In genomic region chr20:53869466-53870258, GRCh38 we compare ENCODE assay signal across 8 cellular contexts.
DNase-seq lines count a peak whose midpoint lies in the region; ATAC-seq and TF ChIP-seq lines count a peak whose summit lies in the region.

No MANE protein-coding gene starts in this region.

- H4K20me1 ChIP-seq in Karpas-422 (ENCODE audit: insufficient read depth, low read depth, low read length): no peaks in the 10 kb centered on the region

- H3K79me2 ChIP-seq in Karpas-422 (ENCODE audit: low read length): no peaks in the 10 kb centered on the region

- no peaks in the 10 kb centered on the region for H3K9me2 ChIP-seq in Karpas-422 (replicated peaks; ENCODE audit: insufficient read depth, low read length)

- H3K27ac ChIP-seq in Karpas-422 (ENCODE audit: low read length): no peak overlapping the region
- H3K27ac ChIP-seq in SJSA1: no peak overlapping the region; the same call in 1 of the 2 replicates

- H3K4me3 ChIP-seq in Karpas-422 (ENCODE audit: low read length) (no peak overlapping the region), SJSA1 (no peak overlapping the region), retinal pigment epithelial cell (ENCODE audit: low read length) (no peak overlapping the region)

- H3K36me3 ChIP-seq in Karpas-422 (ENCODE audit: insufficient read depth, low read length) (no peaks in the 10 kb centered on the region), SJSA1 (no peaks in the 10 kb centered on the region)

- intact Hi-C loops in Right ventricle myocardium superior (cut with DNase I): loop anchor here (5.0 kb wide), 1 partner anchor 292 kb away; no protein-coding TSS in a partner anchor

- H3K4me1 ChIP-seq in Karpas-422 (ENCODE audit: low read length): peaks cover 25% of the 10 kb centered on the region
- peaks cover 62% of the 10 kb centered on the region for H3K4me1 ChIP-seq in SJSA1 (replicated peaks)

- H3K27me3 ChIP-seq in Karpas-422 (ENCODE audit: low read length) (no peaks in the 10 kb centered on the region), SJSA1 (replicated peaks) (no peaks in the 10 kb centered on the region)

- no peak overlapping the region for H3K4me2 ChIP-seq in Karpas-422 (ENCODE audit: low read depth, low read length, poor library complexity, severe bottlenecking)

- DNase-seq in Daoy (ENCODE audit: low read depth) (peak; percentile 82), Karpas-422 (peak; percentile 70), SJSA1 (ENCODE audit: low read depth in 1 of 2, low spot score in 2 of 2) (peak; percentile 64 to 66), Right ventricle myocardium superior (no peak), retinal pigment epithelial cell (ENCODE audit: low read depth) (peak; percentile 56)
- peak in 3 of 4 experiments; percentile 18 to 44 (median 42) for DNase-seq in activated naive CD4-positive, alpha-beta T cell (lab: John Stamatoyannopoulos, UW)

- H3K9me3 ChIP-seq in Karpas-422 (ENCODE audit: low read length) (no peaks in the 10 kb centered on the region), SJSA1 (replicated peaks) (no peaks in the 10 kb centered on the region)

- no peak overlapping the region for H2AFZ ChIP-seq in Karpas-422 (ENCODE audit: low read length)

- H3K9ac ChIP-seq in Karpas-422 (ENCODE audit: low read length): no peak overlapping the region

- TF ChIP-seq CTCF in retinal pigment epithelial cell (conservative IDR thresholded peaks at IDR 0.05; ENCODE audit: low read depth, low read length): peak; percentile 97

- ATAC-seq in GM21825 (IDR thresholded peaks at IDR 0.05; ENCODE audit: unreplicated experiment) (peak; percentile 58), Right ventricle myocardium superior (ENCODE audit: poor library complexity) (peak; percentile 88), HG03025 (IDR thresholded peaks at IDR 0.05; ENCODE audit: low FRiP score, unreplicated experiment) (no peak)
